Comparison of ENCODE assay signal across 2 cellular contexts in genomic region chr3:47016086-47016933, GRCh38.
TF ChIP-seq lines count a peak whose summit lies in the region.

No MANE protein-coding gene starts in this region.

TF ChIP-seq in liver, 16 proteins besides CTCF, POLR2A, EP300 and RAD21:
- peak; percentile 36 for TF ChIP-seq YY1 (IDR thresholded peaks at IDR 0.05)
- no peak for TF ChIP-seq REST (IDR thresholded peaks at IDR 0.05)
- peak; percentile 10 for TF ChIP-seq SP1 (IDR thresholded peaks at IDR 0.05)
- no peak for TF ChIP-seq GABPA (IDR thresholded peaks at IDR 0.05 in 1 of 2, conservative IDR thresholded peaks at IDR 0.05 in 1 of 2)
- no peak for TF ChIP-seq JUND (IDR thresholded peaks at IDR 0.05)
- TF ChIP-seq FOXA2 (IDR thresholded peaks at IDR 0.05), result no peak
- TF ChIP-seq HNF4A (conservative IDR thresholded peaks at IDR 0.05), result peak; percentile 45 to 65
- no peak for TF ChIP-seq MAX (IDR thresholded peaks at IDR 0.05)
- TF ChIP-seq HNF4G (IDR thresholded peaks at IDR 0.05), result no peak
- TF ChIP-seq ATF3 (IDR thresholded peaks at IDR 0.05), result no peak
- TF ChIP-seq NR2F2 (IDR thresholded peaks at IDR 0.05), result no peak
- TF ChIP-seq EGR1 (IDR thresholded peaks at IDR 0.05; ENCODE audit: low read depth in 2 of 2), result no peak
- no peak for TF ChIP-seq TAF1 (conservative IDR thresholded peaks at IDR 0.05)
- TF ChIP-seq RXRA (IDR thresholded peaks at IDR 0.05), result peak in 1 of 2 donors; percentile 63
- no peak for TF ChIP-seq FOXA1 (IDR thresholded peaks at IDR 0.05)
- no peak for TF ChIP-seq ZBTB33 (IDR thresholded peaks at IDR 0.05)

TF ChIP-seq in HepG2, 621 proteins besides CTCF, POLR2A, EP300 and RAD21:
- TF ChIP-seq ETV6 (CRISPR knock-in tag; conservative IDR thresholded peaks at IDR 0.05) (no peak), HNRNPUL1 (IDR thresholded peaks at IDR 0.05; ENCODE audit: low read depth, low read length) (no peak), ZNF382 (CRISPR knock-in tag; IDR thresholded peaks at IDR 0.05; ENCODE audit: borderline replicate concordance) (no peak), SMYD3 (CRISPR knock-in tag; IDR thresholded peaks at IDR 0.05) (no peak), KDM3A (CRISPR knock-in tag; IDR thresholded peaks at IDR 0.05; ENCODE audit: low read depth) (no peak), ZKSCAN1 (IDR thresholded peaks at IDR 0.05; ENCODE audit: low read length) (no peak), ZNF326 (CRISPR knock-in tag; IDR thresholded peaks at IDR 0.05; ENCODE audit: borderline replicate concordance) (no peak), CBFB (CRISPR knock-in tag; IDR thresholded peaks at IDR 0.05) (no peak), ISL2 (CRISPR knock-in tag; IDR thresholded peaks at IDR 0.05) (no peak), ZNF841 (CRISPR knock-in tag; IDR thresholded peaks at IDR 0.05; ENCODE audit: borderline replicate concordance) (no peak), ZNF766 (CRISPR knock-in tag; IDR thresholded peaks at IDR 0.05; ENCODE audit: borderline replicate concordance) (no peak), YEATS2 (CRISPR knock-in tag; IDR thresholded peaks at IDR 0.05; ENCODE audit: borderline replicate concordance) (no peak), ZNF562 (CRISPR knock-in tag; IDR thresholded peaks at IDR 0.05; ENCODE audit: borderline replicate concordance) (no peak), KLF9 (CRISPR knock-in tag; IDR thresholded peaks at IDR 0.05; ENCODE audit: low read depth) (no peak), TCF7L2 (IDR thresholded peaks at IDR 0.05; ENCODE audit: low read depth, low read length) (no peak)
